15 cellular contexts compared by ENCODE assay signal in genomic region chr3:47515100-47515499, GRCh38. TPM values are rescaled to one million over a fixed set of nuclear protein-coding genes. Genes with fewer than 3 reads are reported as not detected.
A peak's percentile ranks its signal among the peaks of the same experiment; 100 is the strongest.
DNase-seq lines count a peak whose midpoint lies in the region; ATAC-seq and TF ChIP-seq lines count a peak whose summit lies in the region.
"Had no signal": no experiment of that assay in that cellular context is flagged by ENCODE, and none has a peak within 500 bp of the region (broad histone marks: within the 10 kb centered on the region; RNA-seq: fewer than 3 reads in every experiment).

No MANE protein-coding gene starts in this region.

- no peak overlapping the region for H3K27ac ChIP-seq in breast epithelium
- H3K27ac ChIP-seq in liver (ENCODE audit: low read depth in 1 of 2, low read length in 2 of 2) = peak overlapping the region in 1 of 2 donors; percentile 14
- no peak overlapping the region for H3K27ac ChIP-seq in psoas muscle
- H3K27ac ChIP-seq: heart right ventricle, thyroid gland had no signal

- H3K9me3 Mint-ChIP-seq in MCF 10A (ENCODE audit: unreplicated experiment) = no peaks in the 10 kb centered on the region
- no peaks in the 10 kb centered on the region for H3K9me3 Mint-ChIP-seq in activated CD4-positive, alpha-beta memory T cell treated with anti-CD3 and anti-CD28 coated beads for 36 hours
- H3K9me3 Mint-ChIP-seq in stimulated activated naive B cell treated with anti-CD40 and anti-IgM and Interleukin-4, amounts not matched to agents 10 μg/mL and 1 μg/mL and 100 μg/mL, for 72 hours = no peaks in the 10 kb centered on the region

- in situ Hi-C loops in GM13976 (cut with MboI; ENCODE audit: low sequenced_read_pairs, unreplicated experiment) = no loop called here

- no peak for DNase-seq in MCF 10A (ENCODE audit: unreplicated experiment)
- DNase-seq in breast epithelium (ENCODE audit: low spot score in 2 of 2) = no peak
- no peak for DNase-seq in activated CD4-positive, alpha-beta memory T cell treated with anti-CD3 and anti-CD28 coated beads for 36 hours
- DNase-seq in stimulated activated naive B cell treated with anti-CD40 and anti-IgM and Interleukin-4, amounts not matched to agents 10 μg/mL and 1 μg/mL and 100 μg/mL, for 72 hours = no peak
- no peak for DNase-seq in GM13976 (ENCODE audit: low spot score)
- no peak for DNase-seq in psoas muscle
- DNase-seq: activated CD4-positive, alpha-beta T cell treated with anti-CD3 and anti-CD28 coated beads, Interleukin-2, amount 50 U/mL, for 1 hour; effector CD8-positive, alpha-beta T cell; heart right ventricle; NCI-H146; NCI-H345; stimulated activated CD4-positive, alpha-beta T cell treated with anti-CD3 and anti-CD28 coated beads, Interleukin-2, amount 100 ng/mL, for 48 hours; thyroid gland had no signal

- H3K27me3 ChIP-seq in breast epithelium (no peaks in the 10 kb centered on the region), liver (ENCODE audit: control insufficient read depth in 4 of 4, insufficient read depth in 4 of 4, low read length in 3 of 4) (no peaks in the 10 kb centered on the region), psoas muscle (ENCODE audit: insufficient read depth in 3 of 3, low read length in 2 of 3) (no peaks in the 10 kb centered on the region)
- H3K27me3 ChIP-seq: heart right ventricle, thyroid gland had no signal

- no peaks in the 10 kb centered on the region for H3K36me3 ChIP-seq in breast epithelium
- peaks cover 0 to 6% (median 0%) of the 10 kb centered on the region in 4 donors for H3K36me3 ChIP-seq in liver (ENCODE audit: control insufficient read depth in 4 of 4, insufficient read depth in 3 of 4, low read depth in 1 of 4, low read length in 3 of 4)
- peaks cover 0 to 10% of the 10 kb centered on the region in 2 donors for H3K36me3 ChIP-seq in psoas muscle (ENCODE audit: insufficient read depth in 1 of 2, low read depth in 1 of 2)

- H3K4me1 ChIP-seq in breast epithelium (no peaks in the 10 kb centered on the region), liver (ENCODE audit: control insufficient read depth in 4 of 4, insufficient read depth in 4 of 4, low read length in 3 of 4) (peaks cover 5 to 21% (median 12%) of the 10 kb centered on the region in 4 donors), psoas muscle (no peaks in the 10 kb centered on the region)

- intact Hi-C loops in MCF 10A (cut with micrococcal nuclease) (no loop called here), breast epithelium (cut with DNase I; ENCODE audit: low total_unique reads) (no loop called here), psoas muscle (cut with DNase I) (no loop called here)
- intact Hi-C loops in activated CD4-positive, alpha-beta memory T cell treated with anti-CD3 and anti-CD28 coated beads for 36 hours (cut with micrococcal nuclease) = no loop called here

- no peak for ATAC-seq in stimulated activated naive B cell treated with anti-CD40 and anti-IgM and Interleukin-4, amounts not matched to agents 10 μg/mL and 1 μg/mL and 100 μg/mL, for 72 hours (replicated peaks)
- ATAC-seq in GM19467 (IDR thresholded peaks at IDR 0.05; ENCODE audit: unreplicated experiment) (no peak), psoas muscle (no peak)
- ATAC-seq: heart right ventricle had no signal

- no TSS peak for BruUV-seq in MCF 10A (replicated peaks; lab: Mats Ljungman, UMichigan)

- no peak for TF ChIP-seq RAD21 in liver (IDR thresholded peaks at IDR 0.05)

- peak overlapping the region; percentile 82 for H3K27ac Mint-ChIP-seq in MCF 10A (ENCODE audit: low read depth, unreplicated experiment)
- peak overlapping the region; percentile 25 for H3K27ac Mint-ChIP-seq in activated CD4-positive, alpha-beta memory T cell treated with anti-CD3 and anti-CD28 coated beads for 36 hours
- peak overlapping the region; percentile 95 for H3K27ac Mint-ChIP-seq in stimulated activated naive B cell treated with anti-CD40 and anti-IgM and Interleukin-4, amounts not matched to agents 10 μg/mL and 1 μg/mL and 100 μg/mL, for 72 hours

- POLR2A ChIA-PET in MCF 10A (lab: Yijun Ruan, JAX) = interaction anchor here (0.6 kb wide), 2 partner anchors 286 to 346 kb away, joined by 3 to 6 read pairs; no protein-coding TSS in a partner anchor
- POLR2A ChIA-PET in activated CD4-positive, alpha-beta memory T cell treated with anti-CD3 and anti-CD28 coated beads for 36 hours (lab: Charles Lee) = no interaction called here

- CTCF ChIA-PET in MCF 10A (lab: Yijun Ruan, JAX) = interaction anchor here (0.6 kb wide), 1 partner anchor 275 kb away, joined by 3 read pairs; no protein-coding TSS in a partner anchor
- CTCF ChIA-PET in activated CD4-positive, alpha-beta memory T cell treated with anti-CD3 and anti-CD28 coated beads for 36 hours (lab: Charles Lee) = interaction anchor here (0.6 to 1.5 kb wide), 2 partner anchors 93 to 273 kb away, joined by 3 to 5 read pairs; no protein-coding TSS in a partner anchor

- TF ChIP-seq CTCF in MCF 10A (IDR thresholded peaks at IDR 0.05; ENCODE audit: unreplicated experiment) = no peak
- TF ChIP-seq CTCF in breast epithelium (IDR thresholded peaks at IDR 0.05) = no peak
- no peak for TF ChIP-seq CTCF in liver (IDR thresholded peaks at IDR 0.05; ENCODE audit: low read depth, low read length, missing input control)
- no peak for TF ChIP-seq CTCF in GM13976 (IDR thresholded peaks at IDR 0.05; ENCODE audit: borderline replicate concordance, control extremely low read depth, extremely low read depth, insufficient read depth, missing control alignments)
- no peak for TF ChIP-seq CTCF in psoas muscle (IDR thresholded peaks at IDR 0.05)

- no peaks in the 10 kb centered on the region for H3K9me3 ChIP-seq in breast epithelium
- no peaks in the 10 kb centered on the region for H3K9me3 ChIP-seq in liver (ENCODE audit: control insufficient read depth in 4 of 4, low read length in 3 of 4)
- no peaks in the 10 kb centered on the region for H3K9me3 ChIP-seq in psoas muscle
- H3K9me3 ChIP-seq: heart right ventricle, thyroid gland had no signal

- H3K4me3 ChIP-seq in breast epithelium = no peak overlapping the region
- H3K4me3 ChIP-seq in liver (ENCODE audit: low read depth in 1 of 3, low read length in 3 of 3) = no peak overlapping the region
- H3K4me3 ChIP-seq in psoas muscle = no peak overlapping the region
- H3K4me3 ChIP-seq: heart right ventricle, thyroid gland had no signal

- no peaks in the 10 kb centered on the region for H3K4me1 Mint-ChIP-seq in MCF 10A (ENCODE audit: insufficient read depth, unreplicated experiment)
- peaks cover 20% of the 10 kb centered on the region for H3K4me1 Mint-ChIP-seq in activated CD4-positive, alpha-beta memory T cell treated with anti-CD3 and anti-CD28 coated beads for 36 hours (ENCODE audit: low read depth)
- H3K4me1 Mint-ChIP-seq in stimulated activated naive B cell treated with anti-CD40 and anti-IgM and Interleukin-4, amounts not matched to agents 10 μg/mL and 1 μg/mL and 100 μg/mL, for 72 hours = peaks cover 12 to 16% of the 10 kb centered on the region in 2 donors

- H3K4me3 Mint-ChIP-seq in MCF 10A (ENCODE audit: unreplicated experiment) = peak overlapping the region; percentile 93
- H3K4me3 Mint-ChIP-seq in activated CD4-positive, alpha-beta memory T cell treated with anti-CD3 and anti-CD28 coated beads for 36 hours = peak overlapping the region; percentile 56
- H3K4me3 Mint-ChIP-seq in stimulated activated naive B cell treated with anti-CD40 and anti-IgM and Interleukin-4, amounts not matched to agents 10 μg/mL and 1 μg/mL and 100 μg/mL, for 72 hours = peak overlapping the region; percentile 65 to 83

- H3K27me3 Mint-ChIP-seq in MCF 10A (ENCODE audit: insufficient read depth, unreplicated experiment) = no peaks in the 10 kb centered on the region
- no peaks in the 10 kb centered on the region for H3K27me3 Mint-ChIP-seq in activated CD4-positive, alpha-beta memory T cell treated with anti-CD3 and anti-CD28 coated beads for 36 hours
- no peaks in the 10 kb centered on the region for H3K27me3 Mint-ChIP-seq in stimulated activated naive B cell treated with anti-CD40 and anti-IgM and Interleukin-4, amounts not matched to agents 10 μg/mL and 1 μg/mL and 100 μg/mL, for 72 hours

- H3K36me3 Mint-ChIP-seq in MCF 10A (ENCODE audit: insufficient read depth, unreplicated experiment) = peaks cover 9% of the 10 kb centered on the region
- peaks cover 3% of the 10 kb centered on the region for H3K36me3 Mint-ChIP-seq in activated CD4-positive, alpha-beta memory T cell treated with anti-CD3 and anti-CD28 coated beads for 36 hours
- H3K36me3 Mint-ChIP-seq in stimulated activated naive B cell treated with anti-CD40 and anti-IgM and Interleukin-4, amounts not matched to agents 10 μg/mL and 1 μg/mL and 100 μg/mL, for 72 hours = peaks cover 4 to 8% of the 10 kb centered on the region in 2 donors

- WGBS in liver = 35% methylated on average over 5 of the region's 5 CpGs
- 40 to 53% (median 48%) methylated on average over 5 of the region's 5 CpGs for WGBS in psoas muscle, 3 donors

- peak overlapping the region in 1 of 2 donors; percentile 28 for H3K9ac ChIP-seq in liver (ENCODE audit: low read depth in 1 of 2, low read length in 2 of 2)

- no peak for TF ChIP-seq POLR2A in breast epithelium (IDR thresholded peaks at IDR 0.05)

TF ChIP-seq in liver, 16 proteins besides CTCF, POLR2A, EP300 and RAD21:
- TF ChIP-seq SP1 (IDR thresholded peaks at IDR 0.05) = peak; percentile 18
- TF ChIP-seq HNF4A (conservative IDR thresholded peaks at IDR 0.05) = no peak
- peak in 1 of 2 donors; percentile 39 for TF ChIP-seq RXRA (IDR thresholded peaks at IDR 0.05)

RNA-seq across cellular contexts. Expression of gene ELP6, which starts 1.6 kb away (rescaled TPM):
- 32.5 and 33.5 TPM in 2 replicates for total RNA-seq in MCF 10A (2022)
- total RNA-seq in breast epithelium = 10 to 100 TPM; 21.8 to 28.5 (median 22.3) TPM
- total RNA-seq in activated CD4-positive, alpha-beta memory T cell treated with anti-CD3 and anti-CD28 coated beads for 36 hours = 10 to 100 TPM; 32.7 to 32.8 TPM
- 10 to 100 TPM; 18.8 to 21.4 TPM for total RNA-seq in liver
- polyA plus RNA-seq in liver = 10 to 100 TPM; 19.4 to 19.7 TPM
- total RNA-seq in psoas muscle = 10 to 100 TPM; 17.7 to 21.2 (median 19.3) TPM
- polyA plus RNA-seq in psoas muscle = 10 to 100 TPM; 24.3 to 50.9 (median 39.6) TPM

RNA-seq across cellular contexts. Expression of gene SCAP, which starts 39.4 kb away (rescaled TPM):
- total RNA-seq in MCF 10A (2022) = 84.3 and 87.8 TPM in 2 replicates
- 10 to 100 TPM; 54.7 to 78.0 (median 72.7) TPM for total RNA-seq in breast epithelium
- 10 to 100 TPM; 44.5 to 44.6 TPM for total RNA-seq in activated CD4-positive, alpha-beta memory T cell treated with anti-CD3 and anti-CD28 coated beads for 36 hours
- 10 to 100 TPM; 56.2 to 84.8 TPM for total RNA-seq in liver
- 10 to 100 TPM; 25.9 to 62.4 TPM for polyA plus RNA-seq in liver
- total RNA-seq in psoas muscle = 10 to 100 TPM; 34.7 to 47.5 (median 40.7) TPM
- polyA plus RNA-seq in psoas muscle = 10 to 100 TPM; 18.9 to 29.8 (median 20.7) TPM

Comparison
In these comparisons a context has a peak if more than half of its experiments do, and no peak if none do; other contexts are left out.
1. H3K27ac Mint-ChIP-seq: peak in every context shown above with its lines; median percentile 95 in stimulated activated naive B cell treated with anti-CD40 and anti-IgM and Interleukin-4, amounts not matched to agents 10 μg/mL and 1 μg/mL and 100 μg/mL, for 72 hours; 82 in MCF 10A; 25 in activated CD4-positive, alpha-beta memory T cell treated with anti-CD3 and anti-CD28 coated beads for 36 hours.